In genomic region chr17:17714261-17714866, GRCh38 we compare ENCODE assay signal across 8 cellular contexts. TPM values are rescaled to one million over a fixed set of nuclear protein-coding genes. Genes with fewer than 3 reads are reported as not detected.
DNase-seq lines count a peak whose midpoint lies in the region; ATAC-seq and TF ChIP-seq lines count a peak whose summit lies in the region.

No MANE protein-coding gene starts in this region.

- ATAC-seq in CD8-positive, alpha-beta T cell = no peak
- ATAC-seq in left ventricle myocardium superior (peak; percentile 30), GM23338 (no peak)

- no peaks in the 10 kb centered on the region for H3K9me3 Mint-ChIP-seq in CD8-positive, alpha-beta T cell
- no peaks in the 10 kb centered on the region for H3K9me3 Mint-ChIP-seq in GM23338
- no peaks in the 10 kb centered on the region for H3K9me3 Mint-ChIP-seq in activated T-helper 1 cell treated with anti-CD3 and anti-CD28 coated beads, Interleukin-12 subunit alpha, Interleukin-12 subunit beta, Interleukin-2, Interleukin-4 antibody, amounts not matched to agents 30 ng/mL and 10 ng/mL and 1 ng/mL, durations not matched to agents 14 hours and 24 hours and 36 hours

- H3K79me2 ChIP-seq in GM23338 (replicated peaks; ENCODE audit: insufficient read depth) = no peaks in the 10 kb centered on the region

- intact Hi-C loops in CD8-positive, alpha-beta T cell (cut with DNase I, micrococcal nuclease) = no loop called here
- intact Hi-C loops in left ventricle myocardium superior (cut with micrococcal nuclease) (no loop called here), sigmoid colon (cut with DNase I) (no loop called here)
- intact Hi-C loops in activated T-helper 1 cell treated with anti-CD3 and anti-CD28 coated beads, Interleukin-12 subunit alpha, Interleukin-12 subunit beta, Interleukin-2, Interleukin-4 antibody, amounts not matched to agents 30 ng/mL and 10 ng/mL and 1 ng/mL, durations not matched to agents 14 hours and 24 hours and 36 hours (cut with micrococcal nuclease) = no loop called here

- no peaks in the 10 kb centered on the region; the same call in 1 of the 2 replicates for H4K20me1 ChIP-seq in GM23338 (replicated peaks; ENCODE audit: insufficient read depth)

- POLR2A ChIA-PET in CD8-positive, alpha-beta T cell (lab: Charles Lee) = interaction anchor here (0.6 to 0.9 kb wide), 2 partner anchors 32 to 122 kb away, joined by 3 read pairs; partner anchors contain the start of gene SREBF1
- POLR2A ChIA-PET in GM10248 (lab: Yijun Ruan, JAX) = no interaction called here

- peak overlapping the region; percentile 18 for H3K4me3 Mint-ChIP-seq in CD8-positive, alpha-beta T cell
- H3K4me3 Mint-ChIP-seq in GM23338 = no peak overlapping the region; the same call in 2 of the 3 replicates
- H3K4me3 Mint-ChIP-seq in activated T-helper 1 cell treated with anti-CD3 and anti-CD28 coated beads, Interleukin-12 subunit alpha, Interleukin-12 subunit beta, Interleukin-2, Interleukin-4 antibody, amounts not matched to agents 30 ng/mL and 10 ng/mL and 1 ng/mL, durations not matched to agents 14 hours and 24 hours and 36 hours = no peak overlapping the region

- no peak overlapping the region for H3K27ac Mint-ChIP-seq in CD8-positive, alpha-beta T cell
- H3K27ac Mint-ChIP-seq in GM23338 = no peak overlapping the region; the same call in 1 of the 2 replicates
- no peak overlapping the region for H3K27ac Mint-ChIP-seq in activated T-helper 1 cell treated with anti-CD3 and anti-CD28 coated beads, Interleukin-12 subunit alpha, Interleukin-12 subunit beta, Interleukin-2, Interleukin-4 antibody, amounts not matched to agents 30 ng/mL and 10 ng/mL and 1 ng/mL, durations not matched to agents 14 hours and 24 hours and 36 hours

- WGBS in sigmoid colon, 2 donors = 66 to 76% methylated on average over 16 of the region's 16 CpGs

- no peaks in the 10 kb centered on the region for H3K27me3 Mint-ChIP-seq in CD8-positive, alpha-beta T cell (ENCODE audit: low read depth)
- peaks cover 58% of the 10 kb centered on the region for H3K27me3 Mint-ChIP-seq in GM23338 (ENCODE audit: insufficient read depth, low read depth, poor library complexity)
- peaks cover 6% of the 10 kb centered on the region for H3K27me3 Mint-ChIP-seq in activated T-helper 1 cell treated with anti-CD3 and anti-CD28 coated beads, Interleukin-12 subunit alpha, Interleukin-12 subunit beta, Interleukin-2, Interleukin-4 antibody, amounts not matched to agents 30 ng/mL and 10 ng/mL and 1 ng/mL, durations not matched to agents 14 hours and 24 hours and 36 hours (ENCODE audit: insufficient read depth)

- no peak overlapping the region for H3K4me2 ChIP-seq in GM23338

- TF ChIP-seq EP300 in sigmoid colon (IDR thresholded peaks at IDR 0.05) = no peak

- no peak for DNase-seq in CD8-positive, alpha-beta T cell
- DNase-seq in SKM-1 (lab: John Stamatoyannopoulos, UW; ENCODE audit: unreplicated experiment) (peak; percentile 26), left ventricle myocardium superior (no peak), sigmoid colon (no peak), EL (no peak), GM23338 (ENCODE audit: low spot score) (no peak), GM10248 (ENCODE audit: extremely low spot score) (no peak)
- no peak for DNase-seq in activated T-helper 1 cell treated with anti-CD3 and anti-CD28 coated beads, Interleukin-12 subunit alpha, Interleukin-12 subunit beta, Interleukin-2, Interleukin-4 antibody, amounts not matched to agents 30 ng/mL and 10 ng/mL and 1 ng/mL, durations not matched to agents 14 hours and 24 hours and 36 hours (ENCODE audit: low spot score)

- H3K4me1 ChIP-seq in CD8-positive, alpha-beta T cell (ENCODE audit: insufficient read depth, low read length) = peaks cover 15% of the 10 kb centered on the region
- peaks cover 0 to 64% (median 55%) of the 10 kb centered on the region in 4 donors for H3K4me1 ChIP-seq in sigmoid colon
- H3K4me1 ChIP-seq in GM23338 (ENCODE audit: insufficient read depth) = peaks cover 18% of the 10 kb centered on the region; the same call in 1 of the 2 replicates

- CTCF ChIA-PET in CD8-positive, alpha-beta T cell (lab: Charles Lee) = interaction anchor here (0.7 to 1.5 kb wide), 3 partner anchors 33 to 149 kb away, joined by 3 read pairs; partner anchors contain the start of gene RAI1
- CTCF ChIA-PET in GM10248 (lab: Yijun Ruan, JAX) = interaction anchor here (0.9 to 1.6 kb wide), 5 partner anchors 25 to 48 kb away, joined by 3 to 5 read pairs (median 3); no protein-coding TSS in a partner anchor

- no peaks in the 10 kb centered on the region for H3F3A ChIP-seq in GM23338 (replicated peaks; ENCODE audit: low read depth)

- no peaks in the 10 kb centered on the region for H3K27me3 ChIP-seq in CD8-positive, alpha-beta T cell (ENCODE audit: insufficient read depth, low read length)
- no peaks in the 10 kb centered on the region for H3K27me3 ChIP-seq in sigmoid colon
- H3K27me3 ChIP-seq in GM23338 (ENCODE audit: insufficient read depth) = peaks cover 100% of the 10 kb centered on the region

- peaks cover 2% of the 10 kb centered on the region for H3K36me3 Mint-ChIP-seq in CD8-positive, alpha-beta T cell
- H3K36me3 Mint-ChIP-seq in GM23338 (ENCODE audit: low read depth) = no peaks in the 10 kb centered on the region
- peaks cover 5% of the 10 kb centered on the region for H3K36me3 Mint-ChIP-seq in activated T-helper 1 cell treated with anti-CD3 and anti-CD28 coated beads, Interleukin-12 subunit alpha, Interleukin-12 subunit beta, Interleukin-2, Interleukin-4 antibody, amounts not matched to agents 30 ng/mL and 10 ng/mL and 1 ng/mL, durations not matched to agents 14 hours and 24 hours and 36 hours (ENCODE audit: low read depth)

- H3K36me3 ChIP-seq in CD8-positive, alpha-beta T cell (ENCODE audit: insufficient read depth, low read length) = no peaks in the 10 kb centered on the region
- no peaks in the 10 kb centered on the region for H3K36me3 ChIP-seq in sigmoid colon
- no peaks in the 10 kb centered on the region for H3K36me3 ChIP-seq in GM23338 (ENCODE audit: insufficient read depth)

- no peak overlapping the region for H2AFZ ChIP-seq in GM23338

- H3K9me3 ChIP-seq in CD8-positive, alpha-beta T cell (ENCODE audit: low read length) = no peaks in the 10 kb centered on the region
- no peaks in the 10 kb centered on the region for H3K9me3 ChIP-seq in sigmoid colon

- peaks cover 43% of the 10 kb centered on the region for H3K4me1 Mint-ChIP-seq in CD8-positive, alpha-beta T cell (ENCODE audit: low read depth)
- peaks cover 30% of the 10 kb centered on the region for H3K4me1 Mint-ChIP-seq in GM23338
- peaks cover 25% of the 10 kb centered on the region for H3K4me1 Mint-ChIP-seq in activated T-helper 1 cell treated with anti-CD3 and anti-CD28 coated beads, Interleukin-12 subunit alpha, Interleukin-12 subunit beta, Interleukin-2, Interleukin-4 antibody, amounts not matched to agents 30 ng/mL and 10 ng/mL and 1 ng/mL, durations not matched to agents 14 hours and 24 hours and 36 hours (ENCODE audit: low read depth)

- no peak for TF ChIP-seq CTCF in CD8-positive, alpha-beta T cell (IDR thresholded peaks at IDR 0.05)
- peak in 1 of 4 experiments; percentile 11 for TF ChIP-seq CTCF in sigmoid colon (IDR thresholded peaks at IDR 0.05)
- no peak for TF ChIP-seq CTCF in GM23338 (conservative IDR thresholded peaks at IDR 0.05; ENCODE audit: low read depth in 2 of 2)
- no peak for TF ChIP-seq CTCF in GM10248 (IDR thresholded peaks at IDR 0.05; ENCODE audit: control extremely low read depth, extremely low read depth, low read depth, missing control alignments)

- H3K27ac ChIP-seq in CD8-positive, alpha-beta T cell (ENCODE audit: low read depth, low read length) = no peak overlapping the region
- H3K27ac ChIP-seq in sigmoid colon (peak overlapping the region; percentile 84 to 88 (median 86)), GM23338 (ENCODE audit: low read depth) (no peak overlapping the region)

- no peak overlapping the region for H3K4me3 ChIP-seq in CD8-positive, alpha-beta T cell (ENCODE audit: low read depth, low read length)
- H3K4me3 ChIP-seq in sigmoid colon (no peak overlapping the region), GM23338 (no peak overlapping the region)

- TF ChIP-seq POLR2A in sigmoid colon (IDR thresholded peaks at IDR 0.05) = no peak

- no peaks in the 10 kb centered on the region for H3K9me2 ChIP-seq in GM23338 (ENCODE audit: insufficient read depth)

TF ChIP-seq in GM23338, 12 proteins besides CTCF, POLR2A, EP300 and RAD21 (continues in another document):
- TF ChIP-seq EZH2 (IDR thresholded peaks at IDR 0.05; ENCODE audit: low read depth, unreplicated experiment) (no peak), ZNF114 (CRISPR knock-in tag; IDR thresholded peaks at IDR 0.05) (no peak)

RNA-seq across cellular contexts. Expression of gene RAI1, which starts 33.1 kb away (rescaled TPM):
- 10 to 100 TPM; 22.9 to 23.5 TPM for total RNA-seq in CD8-positive, alpha-beta T cell
- total RNA-seq in left ventricle myocardium superior = 30.1 TPM
- 10 to 100 TPM in 2 of 4 donors, 1 to 10 TPM in 2; 7.4 to 31.9 (median 12.5) TPM for total RNA-seq in sigmoid colon
- polyA plus RNA-seq in sigmoid colon = 10 to 100 TPM in 1 of 3 donors, 1 to 10 TPM in 2; 1.8 to 14.2 (median 2.5) TPM
- total RNA-seq in GM23338 (2014; rRNA removed; shearing (Covaris generic)) = 0.87 and 2.1 TPM in 2 replicates
- 0.75 and 0.89 TPM in 2 replicates for polyA plus RNA-seq in GM23338 (2016; fragmentation: Nextera tagmentation; extraction: Ambion mirVana)
- total RNA-seq in activated T-helper 1 cell treated with anti-CD3 and anti-CD28 coated beads, Interleukin-12 subunit alpha, Interleukin-12 subunit beta, Interleukin-2, Interleukin-4 antibody, amounts not matched to agents 30 ng/mL and 10 ng/mL and 1 ng/mL, durations not matched to agents 14 hours and 24 hours and 36 hours = 31.1 and 32.3 TPM in 2 replicates

Comparison
In these comparisons a context has a peak if more than half of its experiments do, and no peak if none do; other contexts are left out.
1. H3K27ac ChIP-seq: peak in sigmoid colon (4 of 4); none in CD8-positive, alpha-beta T cell (single experiment) and GM23338 (single experiment).